ENCODE assay signal across 10 cellular contexts in the genomic region with DNA sequence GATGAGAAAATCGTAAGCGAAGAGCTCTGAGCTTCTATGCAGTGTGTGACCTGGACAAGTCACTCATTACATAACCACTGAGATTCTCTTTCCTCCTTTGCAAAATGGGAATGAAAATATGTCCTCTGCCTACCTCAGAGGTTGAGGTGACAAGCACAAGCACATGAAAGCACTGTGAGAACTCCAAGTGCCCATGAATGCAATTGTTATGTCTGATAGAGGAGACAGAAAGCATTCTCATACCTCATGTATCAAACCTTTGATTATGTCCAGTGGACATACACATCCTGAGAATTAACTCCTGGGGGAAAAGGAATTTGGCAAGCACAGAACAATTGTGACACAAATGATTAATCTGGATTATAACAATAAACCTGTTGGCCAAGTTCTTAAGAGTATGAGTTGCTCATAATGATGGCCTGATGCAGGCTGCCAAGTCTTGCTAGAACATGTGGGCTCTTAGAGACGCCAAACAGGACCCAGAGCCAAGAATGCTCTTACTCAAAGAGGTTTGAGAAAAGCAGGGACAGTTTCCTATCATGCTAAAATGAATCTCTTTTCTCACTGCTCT. TPM values are rescaled to one million over a fixed set of nuclear protein-coding genes. Genes with fewer than 3 reads are reported as not detected.
DNase-seq lines count a peak whose midpoint lies in the region; ATAC-seq, FAIRE-seq and TF ChIP-seq lines count a peak whose summit lies in the region.
"Had no signal": no experiment of that assay in that cellular context is flagged by ENCODE, and none has a peak within 500 bp of the region (broad histone marks: within the 10 kb centered on the region; RNA-seq: fewer than 3 reads in every experiment).

No MANE protein-coding gene starts in this region.

- no peaks in the 10 kb centered on the region for H3K36me3 Mint-ChIP-seq in astrocyte (ENCODE audit: low read depth, unreplicated experiment)
- no peaks in the 10 kb centered on the region for H3K36me3 Mint-ChIP-seq in stimulated activated memory B cell treated with anti-CD40 and anti-IgM and Interleukin-4, amounts not matched to agents 10 μg/mL and 1 μg/mL and 100 μg/mL, for 72 hours

- DNase-seq in G401 (ENCODE audit: low spot score) (peak; percentile 13), astrocyte (ENCODE audit: low read depth) (peak; percentile 100), right cardiac atrium (peak; percentile 61 to 83 (median 72)), small intestine (peak; percentile 27), SHP77 treated with DMSO at 0.1 percent for 48 hours (lab: John Stamatoyannopoulos, UW) (no peak)

- H3K36me3 ChIP-seq in astrocyte (ENCODE audit: insufficient read depth, low read length) (no peaks in the 10 kb centered on the region), small intestine (ENCODE audit: control insufficient read depth in 2 of 2, insufficient read depth in 2 of 2, low read length in 2 of 2) (no peaks in the 10 kb centered on the region)

- H4K20me1 ChIP-seq in astrocyte (ENCODE audit: insufficient read depth, low read length): no peaks in the 10 kb centered on the region

- H3K27me3 Mint-ChIP-seq in astrocyte (ENCODE audit: low read depth, unreplicated experiment): peaks cover 4% of the 10 kb centered on the region
- no peaks in the 10 kb centered on the region for H3K27me3 Mint-ChIP-seq in stimulated activated memory B cell treated with anti-CD40 and anti-IgM and Interleukin-4, amounts not matched to agents 10 μg/mL and 1 μg/mL and 100 μg/mL, for 72 hours

- ATAC-seq in right cardiac atrium (peak; percentile 88 to 89), HG02981 (IDR thresholded peaks at IDR 0.05; ENCODE audit: unreplicated experiment) (no peak), GM18519 (IDR thresholded peaks at IDR 0.05; ENCODE audit: low FRiP score, unreplicated experiment) (no peak)
- ATAC-seq in stimulated activated memory B cell treated with anti-CD40 and anti-IgM and Interleukin-4, amounts not matched to agents 10 μg/mL and 1 μg/mL and 100 μg/mL, for 72 hours: no peak

- no peak for TF ChIP-seq CTCF in astrocyte (IDR thresholded peaks at IDR 0.05; ENCODE audit: insufficient read depth, low read depth, low read length)

- peaks cover 20% of the 10 kb centered on the region for H3K4me1 ChIP-seq in astrocyte (ENCODE audit: insufficient read depth, low read length)
- no peaks in the 10 kb centered on the region for H3K4me1 ChIP-seq in right cardiac atrium (ENCODE audit: control insufficient read depth, insufficient read depth, low read length)
- H3K4me1 ChIP-seq in small intestine (ENCODE audit: control insufficient read depth in 2 of 2, insufficient read depth in 1 of 2, low read depth in 1 of 2, low read length in 1 of 2): no peaks in the 10 kb centered on the region

- H3K27ac ChIP-seq in astrocyte (ENCODE audit: low read depth, low read length) (peak overlapping the region; percentile 46), right cardiac atrium (ENCODE audit: low read length) (no peak overlapping the region), small intestine (ENCODE audit: low read depth in 1 of 2, low read length in 1 of 2) (no peak overlapping the region)

- H3K79me2 ChIP-seq in astrocyte (ENCODE audit: insufficient read depth, low read length): no peaks in the 10 kb centered on the region

- H3K4me2 ChIP-seq in astrocyte (ENCODE audit: low read length): peak overlapping the region; percentile 43

- H3K4me3 ChIP-seq in astrocyte (ENCODE audit: insufficient read depth, low read depth, low read length) (no peak overlapping the region), right cardiac atrium (ENCODE audit: low read length) (no peak overlapping the region), small intestine (ENCODE audit: low read depth in 1 of 2, low read length in 2 of 2) (no peak overlapping the region)

- H3K9me3 ChIP-seq in astrocyte (ENCODE audit: insufficient read depth, low read depth, low read length): no peaks in the 10 kb centered on the region
- no peaks in the 10 kb centered on the region for H3K9me3 ChIP-seq in right cardiac atrium (ENCODE audit: control insufficient read depth, low read length)
- no peaks in the 10 kb centered on the region for H3K9me3 ChIP-seq in small intestine (ENCODE audit: control insufficient read depth, low read depth)

- H3K9me3 Mint-ChIP-seq in astrocyte (ENCODE audit: unreplicated experiment): peaks cover 2% of the 10 kb centered on the region
- no peaks in the 10 kb centered on the region for H3K9me3 Mint-ChIP-seq in stimulated activated memory B cell treated with anti-CD40 and anti-IgM and Interleukin-4, amounts not matched to agents 10 μg/mL and 1 μg/mL and 100 μg/mL, for 72 hours
- H3K9me3 Mint-ChIP-seq: neural crest cell had no signal

- intact Hi-C loops in right cardiac atrium (cut with DNase I): no loop called here

- no peak overlapping the region for H3K4me3 Mint-ChIP-seq in astrocyte (ENCODE audit: unreplicated experiment)
- H3K4me3 Mint-ChIP-seq in stimulated activated memory B cell treated with anti-CD40 and anti-IgM and Interleukin-4, amounts not matched to agents 10 μg/mL and 1 μg/mL and 100 μg/mL, for 72 hours: no peak overlapping the region
- H3K4me3 Mint-ChIP-seq: neural crest cell had no signal

- in situ Hi-C loops in G401 (cut with HindIII; ENCODE audit: low sequenced_read_pairs): no loop called here

- peak overlapping the region; percentile 11 for H3K9ac ChIP-seq in astrocyte (ENCODE audit: low read length)

- no peaks in the 10 kb centered on the region for H3K27me3 ChIP-seq in astrocyte (ENCODE audit: insufficient read depth, low read length)
- H3K27me3 ChIP-seq in right cardiac atrium (ENCODE audit: control insufficient read depth, insufficient read depth): no peaks in the 10 kb centered on the region
- H3K27me3 ChIP-seq in small intestine (ENCODE audit: control insufficient read depth in 2 of 2, insufficient read depth in 2 of 2, low read length in 2 of 2): no peaks in the 10 kb centered on the region

- WGBS in right cardiac atrium: 47% methylated on average over 3 of the region's 3 CpGs
- 56 to 67% (median 63%) methylated on average over 3 of the region's 3 CpGs for WGBS in small intestine, 3 donors

- FAIRE-seq in astrocyte (lab: Jason Lieb, UNC) (peak; percentile 88), small intestine (lab: Jason Lieb, UNC) (no peak)
- FAIRE-seq: endometrium had no signal

- H3K4me1 Mint-ChIP-seq in astrocyte (ENCODE audit: low read depth, unreplicated experiment): peaks cover 17% of the 10 kb centered on the region
- no peaks in the 10 kb centered on the region for H3K4me1 Mint-ChIP-seq in stimulated activated memory B cell treated with anti-CD40 and anti-IgM and Interleukin-4, amounts not matched to agents 10 μg/mL and 1 μg/mL and 100 μg/mL, for 72 hours

- no peak overlapping the region for H2AFZ ChIP-seq in astrocyte (ENCODE audit: low read depth, low read length)

- no peak overlapping the region for H3K27ac Mint-ChIP-seq in astrocyte (ENCODE audit: unreplicated experiment)
- H3K27ac Mint-ChIP-seq in stimulated activated memory B cell treated with anti-CD40 and anti-IgM and Interleukin-4, amounts not matched to agents 10 μg/mL and 1 μg/mL and 100 μg/mL, for 72 hours: no peak overlapping the region

RNA-seq across cellular contexts. Expression of gene RMDN2, which starts 8.5 kb away (rescaled TPM):
- total RNA-seq in G401 (2014; rRNA removed; shearing (Covaris generic)): 1.3 TPM in 1 of 2 replicates, not detected in the other
- total RNA-seq in astrocyte (4.7 and 5.1 TPM in 2 replicates), right cardiac atrium (1 to 10 TPM; 7.3 to 9.0 (median 8.2) TPM)
- polyA plus RNA-seq in right cardiac atrium (4.9 TPM), small intestine (1 to 10 TPM; 5.1 to 8.9 (median 7.9) TPM)

Comparison
In these comparisons a context has a peak if more than half of its experiments do, and no peak if none do; other contexts are left out.
1. ATAC-seq: peak in right cardiac atrium (2 of 2); none in HG02981 (single experiment), GM18519 (single experiment) and stimulated activated memory B cell treated with anti-CD40 and anti-IgM and Interleukin-4, amounts not matched to agents 10 μg/mL and 1 μg/mL and 100 μg/mL, for 72 hours (single experiment).